11 cellular contexts compared by ENCODE assay signal in the genomic region with DNA sequence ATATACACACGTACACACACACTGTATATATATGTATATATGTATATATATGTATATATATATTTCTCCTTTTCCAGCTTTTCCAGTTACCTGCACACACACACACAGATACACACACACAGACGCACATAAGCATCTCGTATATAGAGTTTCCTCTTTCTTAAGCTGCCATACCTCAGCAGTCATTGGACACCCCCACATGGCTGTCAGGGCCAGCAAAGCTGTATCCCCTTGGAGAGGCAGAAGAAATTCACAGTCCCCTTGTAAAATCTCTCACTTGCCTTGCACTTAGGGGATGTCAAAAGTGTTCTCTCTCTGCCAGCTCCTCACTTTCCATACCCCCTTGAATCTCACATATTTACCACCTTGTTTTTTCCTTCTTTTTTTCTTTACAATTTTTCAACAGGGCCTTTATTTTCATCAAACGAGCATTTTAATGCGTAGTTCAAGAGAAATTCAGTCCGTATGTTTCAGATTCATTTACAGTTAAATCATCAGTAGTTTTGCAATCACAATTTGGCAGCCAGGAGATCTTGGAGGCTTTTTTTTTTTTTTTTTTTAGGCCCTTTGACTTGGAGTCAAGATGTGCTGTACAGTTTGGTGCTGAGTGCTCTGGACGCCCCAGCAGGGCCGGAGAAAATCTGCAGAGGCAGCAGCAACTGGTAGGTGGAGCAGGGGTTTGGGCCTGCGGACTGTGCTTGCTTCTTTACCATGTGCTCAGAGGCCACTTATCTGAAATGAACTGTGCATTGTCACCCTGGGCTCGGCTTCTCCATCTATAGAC.
DNase-seq lines count a peak whose midpoint lies in the region; ATAC-seq and TF ChIP-seq lines count a peak whose summit lies in the region.
"Had no signal": no experiment of that assay in that cellular context is flagged by ENCODE, and none has a peak within 500 bp of the region (broad histone marks: within the 10 kb centered on the region; RNA-seq: fewer than 3 reads in every experiment).

No MANE protein-coding gene starts in this region.

- H3K27ac ChIP-seq in ascending aorta (peak overlapping the region; percentile 83 to 86), heart left ventricle (peak overlapping the region in 10 of 12 donors; percentile 1 to 90 (median 82)), skeletal muscle tissue (ENCODE audit: low read depth, low read length) (peak overlapping the region; percentile 62)

- no peaks in the 10 kb centered on the region for H3K27me3 ChIP-seq in ascending aorta
- no peaks in the 10 kb centered on the region for H3K27me3 ChIP-seq in heart left ventricle
- no peaks in the 10 kb centered on the region for H3K27me3 ChIP-seq in skeletal muscle tissue (ENCODE audit: control insufficient read depth in 3 of 3, insufficient read depth in 3 of 3, low read length in 3 of 3)

- ATAC-seq in heart left ventricle (peak in 3 of 4 donors; percentile 19 to 23 (median 20)), HG03280 (IDR thresholded peaks at IDR 0.05; ENCODE audit: unreplicated experiment) (no peak)

- intact Hi-C loops in ascending aorta (cut with DNase I) (loop anchor here (5.0 to 10.0 kb wide), 4 partner anchors 113 to 710 kb away; partner anchors contain the start of gene RAD23B), heart left ventricle (cut with DNase I) (loop anchor here in 4 of 10 donors (10.0 kb wide), 3 partner anchors 50 to 250 kb away; partner anchors contain the start of gene KLF4 (in 3 of the 4))

- 78 to 88% (median 84%) methylated on average over 10 of the region's 10 CpGs for WGBS in heart left ventricle, 4 donors

- H3K9ac ChIP-seq in skeletal muscle tissue (ENCODE audit: low read depth in 1 of 3, low read length in 3 of 3) = no peak overlapping the region

- H3K4me3 ChIP-seq in ascending aorta = no peak overlapping the region
- no peak overlapping the region for H3K4me3 ChIP-seq in heart left ventricle
- no peak overlapping the region for H3K4me3 ChIP-seq in skeletal muscle tissue (ENCODE audit: low read length in 3 of 3)

- DNase-seq in ELR (ENCODE audit: low read depth) (peak; percentile 89), ascending aorta (ENCODE audit: low spot score in 2 of 2) (no peak), heart left ventricle (peak in 2 of 5 donors; percentile 20 to 43), C1 segment of cervical spinal cord (lab: John Stamatoyannopoulos, UW) (no peak)
- DNase-seq in stimulated activated naive CD4-positive, alpha-beta T cell (lab: John Stamatoyannopoulos, UW) = no peak
- no peak for DNase-seq in stimulated activated CD4-positive, alpha-beta T cell treated with anti-CD3 and anti-CD28 coated beads, Interleukin-2, amount 100 ng/mL, for 24 hours
- DNase-seq: activated CD4-positive, CD25-positive, alpha-beta regulatory T cell treated with anti-CD3 and anti-CD28 coated beads, Interleukin-2, amount 50 U/mL, for 72 hours; COR-L47; NCI-H2171 had no signal

- H3K9me3 ChIP-seq in ascending aorta (no peaks in the 10 kb centered on the region), heart left ventricle (no peaks in the 10 kb centered on the region), skeletal muscle tissue (ENCODE audit: control insufficient read depth in 3 of 3, low read length in 3 of 3) (no peaks in the 10 kb centered on the region)

- TF ChIP-seq CTCF in ascending aorta (IDR thresholded peaks at IDR 0.05) (no peak), heart left ventricle (IDR thresholded peaks at IDR 0.05) (no peak)

- TF ChIP-seq POLR2A in heart left ventricle (IDR thresholded peaks at IDR 0.05) = no peak

- H3K36me3 ChIP-seq in ascending aorta = no peaks in the 10 kb centered on the region
- no peaks in the 10 kb centered on the region for H3K36me3 ChIP-seq in heart left ventricle
- no peaks in the 10 kb centered on the region for H3K36me3 ChIP-seq in skeletal muscle tissue (ENCODE audit: control insufficient read depth in 3 of 3, insufficient read depth in 3 of 3, low read length in 3 of 3)

- H3K4me1 ChIP-seq in ascending aorta (peaks cover 4 to 26% of the 10 kb centered on the region in 2 donors), heart left ventricle (peaks cover 0 to 50% (median 40%) of the 10 kb centered on the region in 12 donors), skeletal muscle tissue (ENCODE audit: control insufficient read depth in 3 of 3, insufficient read depth in 3 of 3, low read length in 3 of 3) (peaks cover 27 to 37% (median 28%) of the 10 kb centered on the region in 3 donors)
